Comparison of ENCODE assay signal across 23 cellular contexts in the genomic region with DNA sequence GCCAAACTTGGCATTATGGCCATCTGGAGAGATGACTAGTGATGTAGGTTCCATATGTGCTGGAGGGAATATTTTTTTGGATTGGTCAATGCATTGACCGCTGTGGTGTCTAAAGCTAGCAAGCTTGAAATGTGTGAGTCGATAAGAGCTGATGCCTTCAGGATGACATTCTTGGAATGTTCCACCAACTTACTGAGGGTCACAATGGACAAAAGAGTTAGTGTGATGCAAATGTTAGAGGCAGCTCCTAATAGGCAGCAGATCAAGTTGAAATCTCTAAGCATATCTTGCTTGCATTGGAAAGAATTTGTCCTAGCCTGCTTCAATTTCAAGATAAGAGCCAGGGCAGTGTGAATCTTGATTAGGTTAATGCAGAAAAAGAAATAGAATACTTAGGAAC.
"Had no signal": no experiment of that assay in that cellular context is flagged by ENCODE, and none has a peak within 500 bp of the region (broad histone marks: within the 10 kb centered on the region; RNA-seq: fewer than 3 reads in every experiment).

No MANE protein-coding gene starts in this region.

- H3K27me3 Mint-ChIP-seq: dendritic cell treated with granulocyte-macrophage colony-stimulating factor and Interleukin-4, amounts not matched to agents 40 ng/mL and 50 ng/mL, for 4 days; effector memory CD8-positive, alpha-beta T cell; stimulated activated memory B cell treated with anti-CD40 and anti-IgM and Interleukin-4, amounts not matched to agents 10 μg/mL and 1 μg/mL and 100 μg/mL, for 72 hours; stimulated activated naive CD8-positive, alpha-beta T cell treated with anti-CD3 and anti-CD28 coated beads, Interleukin-15, Interleukin-2, amounts not matched to agents 100 ng/mL and 50 ng/mL, for 24 hours had no signal

- H3K4me1 Mint-ChIP-seq: mesothelial cell of epicardium; natural killer cell; neural crest cell; stimulated activated memory B cell treated with anti-CD40 and anti-IgM and Interleukin-4, amounts not matched to agents 10 μg/mL and 1 μg/mL and 100 μg/mL, for 72 hours had no signal

- ATAC-seq: effector memory CD8-positive, alpha-beta T cell; foreskin keratinocyte; left lobe of liver; natural killer cell; sciatic nerve; stimulated activated memory B cell treated with anti-CD40 and anti-IgM and Interleukin-4, amounts not matched to agents 10 μg/mL and 1 μg/mL and 100 μg/mL, for 72 hours had no signal

- H3K36me3 Mint-ChIP-seq: mesothelial cell of epicardium; natural killer cell; stimulated activated memory B cell treated with anti-CD40 and anti-IgM and Interleukin-4, amounts not matched to agents 10 μg/mL and 1 μg/mL and 100 μg/mL, for 72 hours had no signal

- H3K27me3 ChIP-seq: esophagus squamous epithelium, foreskin keratinocyte, spleen, tibial artery, upper lobe of left lung, uterus had no signal

- H3K4me3 ChIP-seq: esophagus squamous epithelium, spleen, tibial artery, upper lobe of left lung, uterus had no signal

- DNase-seq: effector memory CD8-positive, alpha-beta T cell; esophagus squamous epithelium; foreskin keratinocyte; head of caudate nucleus; hippocampal formation; islet precursor cell; mammary epithelial cell; natural killer cell; posterior cingulate gyrus; spleen; stimulated activated CD4-positive, alpha-beta T cell treated with anti-CD3 and anti-CD28 coated beads, Interleukin-15, amount 100 ng/mL, for 24 hours; stimulated activated CD4-positive, alpha-beta T cell treated with anti-CD3 and anti-CD28 coated beads, Interleukin-1b, Interleukin-23, amount 100 ng/mL, for 48 hours; stimulated activated CD4-positive, alpha-beta T cell treated with anti-CD3 and anti-CD28 coated beads, Interleukin-4, amount 100 ng/mL, for 24 hours; tibial artery; upper lobe of left lung; uterus had no signal

- H3K36me3 ChIP-seq: esophagus squamous epithelium, spleen, tibial artery, upper lobe of left lung, uterus had no signal

- H3K4me3 Mint-ChIP-seq: dendritic cell treated with granulocyte-macrophage colony-stimulating factor and Interleukin-4, amounts not matched to agents 40 ng/mL and 50 ng/mL, for 4 days; effector memory CD8-positive, alpha-beta T cell; mesothelial cell of epicardium; natural killer cell; neural crest cell; stimulated activated memory B cell treated with anti-CD40 and anti-IgM and Interleukin-4, amounts not matched to agents 10 μg/mL and 1 μg/mL and 100 μg/mL, for 72 hours; stimulated activated naive CD8-positive, alpha-beta T cell treated with anti-CD3 and anti-CD28 coated beads, Interleukin-15, Interleukin-2, amounts not matched to agents 100 ng/mL and 50 ng/mL, for 24 hours had no signal

- H3K27ac ChIP-seq: esophagus squamous epithelium, foreskin keratinocyte, spleen, tibial artery, upper lobe of left lung, uterus had no signal

- H3K9me3 ChIP-seq: esophagus squamous epithelium, spleen, tibial artery, upper lobe of left lung, uterus had no signal

- H3K4me1 ChIP-seq: esophagus squamous epithelium, foreskin keratinocyte, spleen, tibial artery, upper lobe of left lung, uterus had no signal

- H3K9me3 Mint-ChIP-seq: dendritic cell treated with granulocyte-macrophage colony-stimulating factor and Interleukin-4, amounts not matched to agents 40 ng/mL and 50 ng/mL, for 4 days; effector memory CD8-positive, alpha-beta T cell; natural killer cell; stimulated activated memory B cell treated with anti-CD40 and anti-IgM and Interleukin-4, amounts not matched to agents 10 μg/mL and 1 μg/mL and 100 μg/mL, for 72 hours; stimulated activated naive CD8-positive, alpha-beta T cell treated with anti-CD3 and anti-CD28 coated beads, Interleukin-15, Interleukin-2, amounts not matched to agents 100 ng/mL and 50 ng/mL, for 24 hours had no signal

- H3K27ac Mint-ChIP-seq: dendritic cell treated with granulocyte-macrophage colony-stimulating factor and Interleukin-4, amounts not matched to agents 40 ng/mL and 50 ng/mL, for 4 days; effector memory CD8-positive, alpha-beta T cell; mesothelial cell of epicardium; natural killer cell; stimulated activated memory B cell treated with anti-CD40 and anti-IgM and Interleukin-4, amounts not matched to agents 10 μg/mL and 1 μg/mL and 100 μg/mL, for 72 hours; stimulated activated naive CD8-positive, alpha-beta T cell treated with anti-CD3 and anti-CD28 coated beads, Interleukin-15, Interleukin-2, amounts not matched to agents 100 ng/mL and 50 ng/mL, for 24 hours had no signal
